ENCODE assay signal across 13 cellular contexts in the genomic region with DNA sequence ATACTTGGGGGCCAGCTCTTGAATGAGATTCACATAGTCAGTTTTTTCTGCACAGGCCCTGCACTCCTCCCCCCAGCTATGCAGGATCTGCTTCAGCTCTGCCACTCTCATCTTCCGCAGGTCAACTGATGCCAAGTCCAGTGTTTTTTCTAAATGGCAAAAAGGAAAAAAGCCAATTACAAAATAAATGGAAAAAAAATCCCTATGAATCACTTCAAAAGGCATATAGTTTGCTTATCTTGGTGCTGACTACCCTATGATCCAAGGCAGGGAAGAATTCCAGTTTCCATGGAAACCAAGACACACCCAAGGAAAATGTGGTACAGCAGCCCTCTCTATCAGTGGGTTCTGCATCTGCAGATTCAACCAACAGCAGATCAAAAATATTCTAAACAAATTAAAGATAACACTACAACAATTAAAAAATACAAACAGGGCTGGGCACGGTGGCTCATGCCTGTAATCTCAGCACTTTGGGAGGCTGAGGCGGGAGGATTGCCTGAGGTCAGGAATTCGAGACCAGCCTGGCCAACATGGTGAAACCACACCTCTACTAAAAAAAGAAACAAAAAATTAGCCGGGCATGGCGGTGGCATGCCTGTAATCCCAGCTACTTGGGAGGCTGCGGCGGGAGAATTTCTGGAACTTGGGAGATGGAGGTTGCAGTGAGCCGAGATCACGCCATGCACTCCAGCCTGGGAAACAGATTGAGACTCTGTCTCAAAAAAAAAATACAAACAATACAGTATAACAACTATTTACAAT. TPM values are rescaled to one million over a fixed set of nuclear protein-coding genes. Genes with fewer than 3 reads are reported as not detected.
DNase-seq lines count a peak whose midpoint lies in the region; ATAC-seq, FAIRE-seq and TF ChIP-seq lines count a peak whose summit lies in the region.
"Had no signal": no experiment of that assay in that cellular context is flagged by ENCODE, and none has a peak within 500 bp of the region (broad histone marks: within the 10 kb centered on the region; RNA-seq: fewer than 3 reads in every experiment).

No MANE protein-coding gene starts in this region.

- no peak overlapping the region for H2AK5ac ChIP-seq in H1 (ENCODE audit: low read depth, low read length)

- no peak overlapping the region for H3K4me2 ChIP-seq in H1 (ENCODE audit: insufficient read depth in 1 of 2, low read depth in 2 of 2, low read length in 2 of 2)

- DNase-seq in Caki2 (ENCODE audit: low read depth) (peak; percentile 96), NCI-H226 (peak; percentile 94), H1 (ENCODE audit: low read depth in 1 of 2, low spot score in 2 of 2) (no peak), non-pigmented ciliary epithelial cell (ENCODE audit: low read depth) (peak; percentile 76), ovary (no peak), NCI-H1105 (lab: John Stamatoyannopoulos, UW) (no peak)
- DNase-seq in stimulated activated naive CD8-positive, alpha-beta T cell treated with anti-CD3 and anti-CD28 coated beads, Interleukin-15, amount 100 ng/mL, for 72 hours, result no peak
- DNase-seq: activated T-cell treated with anti-CD3 and anti-CD28 coated beads for 4 hours, NCI-H2081, OCI-M1, transverse colon had no signal

- H3K4ac ChIP-seq in H1 (replicated peaks; ENCODE audit: insufficient read length, low read depth, low read length), result no peak overlapping the region

- H3K27me3 ChIP-seq in H1 (replicated peaks in 1 of 4; ENCODE audit: control insufficient read depth in 3 of 4, extremely low read depth in 1 of 4, insufficient read depth in 3 of 4, low read length in 3 of 4) (no peaks in the 10 kb centered on the region), ovary (no peaks in the 10 kb centered on the region)
- H3K27me3 ChIP-seq: transverse colon had no signal

- POLR2A ChIA-PET in H1 (lab: Charles Lee; ENCODE audit: partially characterized antibody), result interaction anchor here (0.9 to 1.5 kb wide), 5 partner anchors 8 to 635 kb away, joined by 3 to 4 read pairs (median 3); a partner anchor contains a TSS

- H3K9ac ChIP-seq in H1 (replicated peaks in 1 of 4; ENCODE audit: extremely low read depth in 1 of 4, low read depth in 3 of 4, low read length in 3 of 4), result no peak overlapping the region

- H3K23ac ChIP-seq in H1 (ENCODE audit: insufficient read length), result no peak overlapping the region

- no peak overlapping the region for H3K27ac Mint-ChIP-seq in stimulated activated naive CD8-positive, alpha-beta T cell treated with anti-CD3 and anti-CD28 coated beads, Interleukin-15, amount 100 ng/mL, for 72 hours

- no peak overlapping the region for H2BK5ac ChIP-seq in H1 (ENCODE audit: low read depth, low read length)

- FAIRE-seq in H1 (lab: Jason Lieb, UNC), result no peak

- in situ Hi-C loops in Caki2 (cut with HindIII; ENCODE audit: low pct_unique_long_range_greater_than_20kb, low sequenced_read_pairs), result no loop called here

- H3K79me2 ChIP-seq in H1 (ENCODE audit: control insufficient read depth in 1 of 2, insufficient read depth in 2 of 2, low read length in 2 of 2), result no peaks in the 10 kb centered on the region

- TF ChIP-seq EP300 in H1 (IDR thresholded peaks at IDR 0.05; ENCODE audit: borderline replicate concordance in 1 of 2, low read depth in 2 of 2, low read length in 2 of 2) (no peak), ovary (IDR thresholded peaks at IDR 0.05) (no peak)

- TF ChIP-seq CTCF in H1 (IDR thresholded peaks at IDR 0.05; ENCODE audit: control extremely low read depth in 1 of 3, insufficient read depth in 1 of 3, low read depth in 1 of 3, low read length in 3 of 3) (no peak), ovary (IDR thresholded peaks at IDR 0.05) (no peak)

- ATAC-seq in stimulated activated naive CD8-positive, alpha-beta T cell treated with anti-CD3 and anti-CD28 coated beads, Interleukin-15, amount 100 ng/mL, for 72 hours, result no peak
- no peak for ATAC-seq in GM21360 (IDR thresholded peaks at IDR 0.05; ENCODE audit: unreplicated experiment)
- ATAC-seq: esophagus mucosa had no signal

- H3K27ac ChIP-seq in H1 (ENCODE audit: low read depth, low read length) (no peak overlapping the region), ovary (no peak overlapping the region)
- H3K27ac ChIP-seq: transverse colon had no signal

- no peak for TF ChIP-seq RAD21 in H1 (IDR thresholded peaks at IDR 0.05 in 1 of 2, conservative IDR thresholded peaks at IDR 0.05 in 1 of 2; ENCODE audit: low read depth in 2 of 2, low read length in 2 of 2)

- CTCF ChIA-PET in H1 (lab: Charles Lee; ENCODE audit: partially characterized antibody), result interaction anchor here (0.6 to 2.2 kb wide), 11 partner anchors 11 to 623 kb away, joined by 3 to 10 read pairs (median 3); no protein-coding TSS in a partner anchor

- no peaks in the 10 kb centered on the region for H3K23me2 ChIP-seq in H1 (ENCODE audit: low read depth, low read length)

- no peak overlapping the region for H3K56ac ChIP-seq in H1 (replicated peaks; ENCODE audit: insufficient read length, low read depth, low read length)

- no peak overlapping the region for H2BK15ac ChIP-seq in H1 (ENCODE audit: low read length)

- H3K14ac ChIP-seq in H1 (ENCODE audit: insufficient read length), result no peak overlapping the region

- H4K8ac ChIP-seq in H1 (ENCODE audit: extremely low read depth, insufficient read depth, low read length), result no peak overlapping the region

- 93% methylated on average over 10 of the region's 10 CpGs; no CpG with 5 or more reads in 1 of the 2 experiments for WGBS in H1 (ENCODE audit: extremely low coverage in 1 of 2, insufficient coverage in 1 of 2, insufficient read length in 1 of 2, insufficient replicate concordance in 2 of 2, low coverage in 1 of 2, low lambda C conversion rate in 2 of 2, missing lambda C conversion rate in 1 of 2), 2 experiments
- WGBS in ovary, 3 donors, result 89 to 91% (median 89%) methylated on average over 10 of the region's 10 CpGs

- H3K79me1 ChIP-seq in H1 (ENCODE audit: low read depth, low read length), result no peaks in the 10 kb centered on the region

- H3K18ac ChIP-seq in H1 (ENCODE audit: extremely low read depth, low read length), result no peak overlapping the region

- no peak overlapping the region for H2BK12ac ChIP-seq in H1 (ENCODE audit: low read depth, low read length)

- H2AFZ ChIP-seq in H1 (ENCODE audit: low read length), result peak overlapping the region; percentile 73

- no peak overlapping the region for H3K4me3 Mint-ChIP-seq in stimulated activated naive CD8-positive, alpha-beta T cell treated with anti-CD3 and anti-CD28 coated beads, Interleukin-15, amount 100 ng/mL, for 72 hours

- no peaks in the 10 kb centered on the region for H3K9me3 ChIP-seq in H1 (ENCODE audit: insufficient read depth in 2 of 2, low read depth in 1 of 2, low read length in 1 of 2)
- H3K9me3 ChIP-seq in ovary, result no peaks in the 10 kb centered on the region
- H3K9me3 ChIP-seq: transverse colon had no signal

- no peak overlapping the region for H2BK120ac ChIP-seq in H1 (replicated peaks; ENCODE audit: low read depth, low read length)

- no peak overlapping the region for H4K91ac ChIP-seq in H1 (replicated peaks; ENCODE audit: insufficient read length, low read length)

- H3K9me3 Mint-ChIP-seq in stimulated activated naive CD8-positive, alpha-beta T cell treated with anti-CD3 and anti-CD28 coated beads, Interleukin-15, amount 100 ng/mL, for 72 hours, result no peaks in the 10 kb centered on the region

- no peak for TF ChIP-seq POLR2A in H1 (IDR thresholded peaks at IDR 0.05; ENCODE audit: control extremely low read depth in 1 of 2, low read depth in 2 of 2, low read length in 2 of 2)
- TF ChIP-seq POLR2A in ovary (IDR thresholded peaks at IDR 0.05), result no peak

- H3K4me1 Mint-ChIP-seq in stimulated activated naive CD8-positive, alpha-beta T cell treated with anti-CD3 and anti-CD28 coated beads, Interleukin-15, amount 100 ng/mL, for 72 hours, result peaks cover 11% of the 10 kb centered on the region

- H3K4me3 ChIP-seq in H1 (ENCODE audit: extremely low read depth in 1 of 4, insufficient read depth in 2 of 4, low read depth in 3 of 4, low read length in 4 of 4) (no peak overlapping the region), ovary (no peak overlapping the region)
- H3K4me3 ChIP-seq: transverse colon had no signal

- H4K20me1 ChIP-seq in H1 (replicated peaks in 1 of 2; ENCODE audit: control insufficient read depth in 1 of 2, insufficient read depth in 2 of 2, low read length in 2 of 2), result no peaks in the 10 kb centered on the region

- no peak overlapping the region for H2BK20ac ChIP-seq in H1 (ENCODE audit: low read length)

- H3K4me1 ChIP-seq in H1 (replicated peaks in 1 of 4; ENCODE audit: control insufficient read depth in 3 of 4, insufficient read depth in 4 of 4, low read length in 3 of 4), result no peaks in the 10 kb centered on the region; a peak in 2 of 7 replicates
- no peaks in the 10 kb centered on the region for H3K4me1 ChIP-seq in ovary (ENCODE audit: insufficient read depth)

- H3K27me3 Mint-ChIP-seq in stimulated activated naive CD8-positive, alpha-beta T cell treated with anti-CD3 and anti-CD28 coated beads, Interleukin-15, amount 100 ng/mL, for 72 hours, result no peaks in the 10 kb centered on the region

- H3K36me3 ChIP-seq in H1 (ENCODE audit: control insufficient read depth in 2 of 4, insufficient read depth in 4 of 4, low read length in 3 of 4), result no peaks in the 10 kb centered on the region
- no peaks in the 10 kb centered on the region for H3K36me3 ChIP-seq in ovary
- H3K36me3 ChIP-seq: transverse colon had no signal

- intact Hi-C loops in ovary (cut with DNase I), result loop anchor here in 1 of 4 donors (10.0 kb wide), 1 partner anchor 285 kb away; no protein-coding TSS in a partner anchor

- no peak overlapping the region for H4K5ac ChIP-seq in H1 (ENCODE audit: insufficient read length, low read depth, low read length)

RNA-seq across cellular contexts. Expression of a gene that starts 17.6 kb away (rescaled TPM):
- total RNA-seq in Caki2 (2014; rRNA removed; shearing (Covaris generic); ENCODE audit: low replicate concordance), result 0.34 TPM in 1 of 2 replicates, not detected in the other
- total RNA-seq in H1 (2021; fragmentation: NEBNext Ultra II Directional; extraction: Animal tissue kit (Norgen Biotek cat#: 25700)), result 0.32 and 0.36 TPM in 2 replicates
- polyA plus RNA-seq in H1 (2011; rRNA removed) (0.27 and 0.67 TPM in 2 replicates), ovary (1 to 10 TPM; 2.9 to 3.4 TPM)
- 1.3 TPM for polyA plus RNA-seq in H1 (2011; cell fraction: cytosol; rRNA removed)
- polyA plus RNA-seq in H1 (2011; cell fraction: nucleus; rRNA removed), result 0.20 TPM
- 0.70 to 1.4 TPM (median 1.0 TPM) in 4 replicates for polyA plus RNA-seq in H1 (2012, experiment 1 of 2)
- not detected for polyA plus RNA-seq in H1 (2012, experiment 2 of 2)
- 0.89 TPM for polyA plus RNA-seq in H1 (2013, experiment 1 of 2)
- polyA plus RNA-seq in H1 (2013, experiment 2 of 2), result 0.92 TPM
- 0.73 and 2.3 TPM in 2 replicates for polyA minus RNA-seq in H1 (2011; rRNA and poly(A)+ RNA removed)
- not detected for polyA minus RNA-seq in H1 (2011; cell fraction: cytosol; rRNA and poly(A)+ RNA removed)
- 1.7 TPM for polyA minus RNA-seq in H1 (2011; cell fraction: nucleus; rRNA and poly(A)+ RNA removed)
- 1 to 10 TPM; 1.5 to 6.0 (median 4.4) TPM for total RNA-seq in ovary

RNA-seq across cellular contexts. Expression of a gene that starts 17.9 kb away (rescaled TPM):
- total RNA-seq in Caki2 (2014; rRNA removed; shearing (Covaris generic); ENCODE audit: low replicate concordance), result 31.6 and 52.8 TPM in 2 replicates
- 32.9 and 36.4 TPM in 2 replicates for total RNA-seq in H1 (2021; fragmentation: NEBNext Ultra II Directional; extraction: Animal tissue kit (Norgen Biotek cat#: 25700))
- 11.9 and 20.5 TPM in 2 replicates for polyA plus RNA-seq in H1 (2011; rRNA removed)
- polyA plus RNA-seq in H1 (2011; cell fraction: cytosol; rRNA removed), result 25.8 TPM
- 5.2 TPM for polyA plus RNA-seq in H1 (2011; cell fraction: nucleus; rRNA removed)
- 21.0 to 27.2 TPM (median 23.5 TPM) in 4 replicates for polyA plus RNA-seq in H1 (2012, experiment 1 of 2)
- 3.9 TPM for polyA plus RNA-seq in H1 (2012, experiment 2 of 2)
- polyA plus RNA-seq in H1 (2013, experiment 1 of 2), result 24.2 TPM
- 25.6 TPM for polyA plus RNA-seq in H1 (2013, experiment 2 of 2)
- polyA minus RNA-seq in H1 (2011; rRNA and poly(A)+ RNA removed), result 9.9 and 14.0 TPM in 2 replicates
- polyA minus RNA-seq in H1 (2011; cell fraction: cytosol; rRNA and poly(A)+ RNA removed), result 10.1 TPM
- 8.8 TPM for polyA minus RNA-seq in H1 (2011; cell fraction: nucleus; rRNA and poly(A)+ RNA removed)
- total RNA-seq in ovary, result 10 to 100 TPM in 4 of 7 donors, 1 to 10 TPM in 3; 7.7 to 13.6 (median 10.6) TPM
- polyA plus RNA-seq in ovary, result 1 to 10 TPM; 7.5 to 7.8 TPM

RNA-seq across cellular contexts. Expression of a gene that starts 17.9 kb away (rescaled TPM):
- total RNA-seq in Caki2 (2014; rRNA removed; shearing (Covaris generic); ENCODE audit: low replicate concordance), result 13.4 and 17.4 TPM in 2 replicates
- 15.2 and 16.0 TPM in 2 replicates for total RNA-seq in H1 (2021; fragmentation: NEBNext Ultra II Directional; extraction: Animal tissue kit (Norgen Biotek cat#: 25700))
- polyA plus RNA-seq in H1 (2011; rRNA removed) (4.9 and 5.0 TPM in 2 replicates), ovary (1 to 10 TPM; 6.7 to 9.3 TPM)
- polyA plus RNA-seq in H1 (2011; cell fraction: cytosol; rRNA removed), result 5.5 TPM
- 6.8 TPM for polyA plus RNA-seq in H1 (2011; cell fraction: nucleus; rRNA removed)
- polyA plus RNA-seq in H1 (2012, experiment 1 of 2), result 10.7 to 12.4 TPM (median 11.2 TPM) in 4 replicates
- 6.0 TPM for polyA plus RNA-seq in H1 (2012, experiment 2 of 2)
- polyA plus RNA-seq in H1 (2013, experiment 1 of 2), result 10.1 TPM
- 9.1 TPM for polyA plus RNA-seq in H1 (2013, experiment 2 of 2)
- polyA minus RNA-seq in H1 (2011; rRNA and poly(A)+ RNA removed), result 14.8 and 18.1 TPM in 2 replicates
- polyA minus RNA-seq in H1 (2011; cell fraction: cytosol; rRNA and poly(A)+ RNA removed), result 15.1 TPM
- polyA minus RNA-seq in H1 (2011; cell fraction: nucleus; rRNA and poly(A)+ RNA removed), result 18.4 TPM
- 10 to 100 TPM in 3 of 7 donors, 1 to 10 TPM in 4; 9.2 to 15.1 (median 9.9) TPM for total RNA-seq in ovary

RNA-seq across cellular contexts. Expression of a gene that starts 45.5 kb away (rescaled TPM):
- 95.9 and 125 TPM in 2 replicates for total RNA-seq in Caki2 (2014; rRNA removed; shearing (Covaris generic); ENCODE audit: low replicate concordance)
- total RNA-seq in H1 (2021; fragmentation: NEBNext Ultra II Directional; extraction: Animal tissue kit (Norgen Biotek cat#: 25700)), result 26.2 and 28.1 TPM in 2 replicates
- polyA plus RNA-seq in H1 (2011; rRNA removed) (4.7 and 7.5 TPM in 2 replicates), ovary (10 to 100 TPM; 10.2 to 26.6 TPM)
- polyA plus RNA-seq in H1 (2011; cell fraction: cytosol; rRNA removed), result 8.6 TPM
- 4.7 TPM for polyA plus RNA-seq in H1 (2011; cell fraction: nucleus; rRNA removed)
- polyA plus RNA-seq in H1 (2012, experiment 1 of 2), result 10.9 to 16.0 TPM (median 12.6 TPM) in 4 replicates
- 6.5 TPM for polyA plus RNA-seq in H1 (2012, experiment 2 of 2)
- polyA plus RNA-seq in H1 (2013, experiment 1 of 2), result 19.4 TPM
- 19.4 TPM for polyA plus RNA-seq in H1 (2013, experiment 2 of 2)
- 4.1 TPM in 2 replicates for polyA minus RNA-seq in H1 (2011; rRNA and poly(A)+ RNA removed)
- 5.7 TPM for polyA minus RNA-seq in H1 (2011; cell fraction: cytosol; rRNA and poly(A)+ RNA removed)
- polyA minus RNA-seq in H1 (2011; cell fraction: nucleus; rRNA and poly(A)+ RNA removed), result 10.4 TPM
- total RNA-seq in ovary, result 10 to 100 TPM in 6 of 7 donors, 1 to 10 TPM in 1; 6.0 to 19.1 (median 15.0) TPM

RNA-seq across cellular contexts. Expression of a gene that starts 58.5 kb away (rescaled TPM):
- 14.0 and 18.9 TPM in 2 replicates for total RNA-seq in Caki2 (2014; rRNA removed; shearing (Covaris generic); ENCODE audit: low replicate concordance)
- total RNA-seq in H1 (2021; fragmentation: NEBNext Ultra II Directional; extraction: Animal tissue kit (Norgen Biotek cat#: 25700)), result 54.9 and 62.3 TPM in 2 replicates
- 11.6 and 19.4 TPM in 2 replicates for polyA plus RNA-seq in H1 (2011; rRNA removed)
- polyA plus RNA-seq in H1 (2011; cell fraction: cytosol; rRNA removed), result 19.8 TPM
- polyA plus RNA-seq in H1 (2011; cell fraction: nucleus; rRNA removed), result 8.3 TPM
- polyA plus RNA-seq in H1 (2012, experiment 1 of 2), result 22.8 to 46.7 TPM (median 28.4 TPM) in 4 replicates
- 3.8 TPM for polyA plus RNA-seq in H1 (2012, experiment 2 of 2)
- 41.9 TPM for polyA plus RNA-seq in H1 (2013, experiment 1 of 2)
- polyA plus RNA-seq in H1 (2013, experiment 2 of 2), result 44.9 TPM
- 23.7 and 41.1 TPM in 2 replicates for polyA minus RNA-seq in H1 (2011; rRNA and poly(A)+ RNA removed)
- polyA minus RNA-seq in H1 (2011; cell fraction: cytosol; rRNA and poly(A)+ RNA removed), result 14.5 TPM
- 49.5 TPM for polyA minus RNA-seq in H1 (2011; cell fraction: nucleus; rRNA and poly(A)+ RNA removed)
- 10 to 100 TPM in 3 of 7 donors, 1 to 10 TPM in 4; 3.7 to 16.4 (median 9.0) TPM for total RNA-seq in ovary
- polyA plus RNA-seq in ovary, result 1 to 10 TPM; 3.0 to 5.0 TPM

Comparison
In these comparisons a context has a peak if more than half of its experiments do, and no peak if none do; other contexts are left out.
1. DNase-seq: peak in Caki2 (single experiment), NCI-H226 (single experiment) and non-pigmented ciliary epithelial cell (single experiment); none in H1 (0 of 2), stimulated activated naive CD8-positive, alpha-beta T cell treated with anti-CD3 and anti-CD28 coated beads, Interleukin-15, amount 100 ng/mL, for 72 hours (0 of 2), ovary (0 of 5) and NCI-H1105 (single experiment).